Comparison of ENCODE assay signal across 9 cellular contexts in genomic region chr10:80186364-80187012, GRCh38. TPM values are rescaled to one million over a fixed set of nuclear protein-coding genes. Genes with fewer than 3 reads are reported as not detected.
A peak's percentile ranks its signal among the peaks of the same experiment; 100 is the strongest.
DNase-seq lines count a peak whose midpoint lies in the region; TF ChIP-seq lines count a peak whose summit lies in the region.
"Had no signal": no experiment of that assay in that cellular context is flagged by ENCODE, and none has a peak within 500 bp of the region (broad histone marks: within the 10 kb centered on the region; RNA-seq: fewer than 3 reads in every experiment).

No MANE protein-coding gene starts in this region.

- no peak for TF ChIP-seq EP300 in suprapubic skin (IDR thresholded peaks at IDR 0.05)

- H3K27me3 Mint-ChIP-seq in activated T-helper 2 cell treated with anti-CD3 and anti-CD28 coated beads, Interferon-gamma antibody, Interleukin-2, Interleukin-4, amounts not matched to agents 10 μg/mL and 5 μg/mL and 100 μg/mL, durations not matched to agents 14 hours and 24 hours and 36 hours (ENCODE audit: low read depth): no peaks in the 10 kb centered on the region

- peaks cover 3% of the 10 kb centered on the region for H3K36me3 ChIP-seq in suprapubic skin

- peaks cover 69% of the 10 kb centered on the region for H3K4me1 Mint-ChIP-seq in activated T-helper 2 cell treated with anti-CD3 and anti-CD28 coated beads, Interferon-gamma antibody, Interleukin-2, Interleukin-4, amounts not matched to agents 10 μg/mL and 5 μg/mL and 100 μg/mL, durations not matched to agents 14 hours and 24 hours and 36 hours (ENCODE audit: low read depth)

- in situ Hi-C loops in G401 (cut with HindIII; ENCODE audit: low sequenced_read_pairs): no loop called here

- 89% methylated on average over 13 of the region's 13 CpGs for WGBS in suprapubic skin

- no peaks in the 10 kb centered on the region for H3K27me3 ChIP-seq in suprapubic skin

- peaks cover 55% of the 10 kb centered on the region for H3K4me1 ChIP-seq in suprapubic skin

- no peak for TF ChIP-seq CTCF in suprapubic skin (IDR thresholded peaks at IDR 0.05)

- no peaks in the 10 kb centered on the region for H3K9me3 ChIP-seq in suprapubic skin

- intact Hi-C loops in activated T-helper 2 cell treated with anti-CD3 and anti-CD28 coated beads, Interferon-gamma antibody, Interleukin-2, Interleukin-4, amounts not matched to agents 10 μg/mL and 5 μg/mL and 100 μg/mL, durations not matched to agents 14 hours and 24 hours and 36 hours (cut with micrococcal nuclease): no loop called here

- peak overlapping the region; percentile 92 for H3K27ac Mint-ChIP-seq in activated T-helper 2 cell treated with anti-CD3 and anti-CD28 coated beads, Interferon-gamma antibody, Interleukin-2, Interleukin-4, amounts not matched to agents 10 μg/mL and 5 μg/mL and 100 μg/mL, durations not matched to agents 14 hours and 24 hours and 36 hours

- peaks cover 26% of the 10 kb centered on the region for H3K36me3 Mint-ChIP-seq in activated T-helper 2 cell treated with anti-CD3 and anti-CD28 coated beads, Interferon-gamma antibody, Interleukin-2, Interleukin-4, amounts not matched to agents 10 μg/mL and 5 μg/mL and 100 μg/mL, durations not matched to agents 14 hours and 24 hours and 36 hours (ENCODE audit: low read depth)

- H3K27ac ChIP-seq in suprapubic skin: peak overlapping the region; percentile 54

- DNase-seq in NCI-H2107 (lab: John Stamatoyannopoulos, UW) (peak; percentile 4), NCI-H2107 treated with DMSO at 0.1 percent for 48 hours (lab: John Stamatoyannopoulos, UW; ENCODE audit: unreplicated experiment) (no peak), left kidney (ENCODE audit: low read depth, low spot score) (peak; percentile 37), suprapubic skin (ENCODE audit: low spot score in 2 of 2) (no peak), G401 (ENCODE audit: low spot score) (no peak), putamen (ENCODE audit: low spot score) (no peak), hypothalamus (lab: John Stamatoyannopoulos, UW) (no peak)
- DNase-seq in activated T-helper 2 cell treated with anti-CD3 and anti-CD28 coated beads, Interferon-gamma antibody, Interleukin-2, Interleukin-4, amounts not matched to agents 10 μg/mL and 5 μg/mL and 100 μg/mL, durations not matched to agents 14 hours and 24 hours and 36 hours (ENCODE audit: low spot score): peak; percentile 23

- no peak for TF ChIP-seq POLR2A in suprapubic skin (IDR thresholded peaks at IDR 0.05)

- H3K4me3 Mint-ChIP-seq in activated T-helper 2 cell treated with anti-CD3 and anti-CD28 coated beads, Interferon-gamma antibody, Interleukin-2, Interleukin-4, amounts not matched to agents 10 μg/mL and 5 μg/mL and 100 μg/mL, durations not matched to agents 14 hours and 24 hours and 36 hours (ENCODE audit: low read depth): peak overlapping the region; percentile 70

- no peaks in the 10 kb centered on the region for H3K9me3 Mint-ChIP-seq in activated T-helper 2 cell treated with anti-CD3 and anti-CD28 coated beads, Interferon-gamma antibody, Interleukin-2, Interleukin-4, amounts not matched to agents 10 μg/mL and 5 μg/mL and 100 μg/mL, durations not matched to agents 14 hours and 24 hours and 36 hours

- no peak overlapping the region for H3K4me3 ChIP-seq in suprapubic skin

RNA-seq across cellular contexts. Expression of gene ANXA11, which starts 18.8 kb away (rescaled TPM):
- 251 and 264 TPM in 2 replicates for total RNA-seq in activated T-helper 2 cell treated with anti-CD3 and anti-CD28 coated beads, Interferon-gamma antibody, Interleukin-2, Interleukin-4, amounts not matched to agents 10 μg/mL and 5 μg/mL and 100 μg/mL, durations not matched to agents 14 hours and 24 hours and 36 hours
- 100 to 1,000 TPM in 1 of 4 donors, 10 to 100 TPM in 3; 85.1 to 103 (median 87.3) TPM for total RNA-seq in suprapubic skin
- 99.7 and 111 TPM in 2 replicates for total RNA-seq in G401 (2014; rRNA removed; shearing (Covaris generic))

RNA-seq across cellular contexts. Expression of gene PLAC9, which starts 54.0 kb away (rescaled TPM):
- total RNA-seq in activated T-helper 2 cell treated with anti-CD3 and anti-CD28 coated beads, Interferon-gamma antibody, Interleukin-2, Interleukin-4, amounts not matched to agents 10 μg/mL and 5 μg/mL and 100 μg/mL, durations not matched to agents 14 hours and 24 hours and 36 hours: not detected in 2 replicates
- total RNA-seq in suprapubic skin: 10 to 100 TPM in 2 of 4 donors, 1 to 10 TPM in 2; 5.6 to 18.5 (median 9.2) TPM
- 1.7 TPM in 1 of 2 replicates, not detected in the other for total RNA-seq in G401 (2014; rRNA removed; shearing (Covaris generic))
- total RNA-seq: kidney epithelial cell had no signal

Comparison
In these comparisons a context has a peak if more than half of its experiments do, and no peak if none do; other contexts are left out.
1. DNase-seq: peak in NCI-H2107 (single experiment), activated T-helper 2 cell treated with anti-CD3 and anti-CD28 coated beads, Interferon-gamma antibody, Interleukin-2, Interleukin-4, amounts not matched to agents 10 μg/mL and 5 μg/mL and 100 μg/mL, durations not matched to agents 14 hours and 24 hours and 36 hours (single experiment) and left kidney (single experiment); none in NCI-H2107 treated with DMSO at 0.1 percent for 48 hours (single experiment), suprapubic skin (0 of 2), G401 (single experiment), putamen (single experiment) and hypothalamus (0 of 51).